In genomic region chr16:21519361-21520133, GRCh38 we compare ENCODE assay signal across 8 cellular contexts.
DNase-seq lines count a peak whose midpoint lies in the region; ATAC-seq, FAIRE-seq and TF ChIP-seq lines count a peak whose summit lies in the region.
"Not testable (repeated sequence)": the region's sequence is repeated elsewhere in the genome, so short reads cannot be mapped to it uniquely, and the experiment has no call there.

No MANE protein-coding gene starts in this region.

- peaks cover 25% of the 10 kb centered on the region for H3K4me1 Mint-ChIP-seq in endothelial cell (ENCODE audit: unreplicated experiment)

- H3K4me1 ChIP-seq in HepG2 (ENCODE audit: insufficient read depth, low read length) = peaks cover 71% of the 10 kb centered on the region
- not testable (repeated sequence) for H3K4me1 ChIP-seq in psoas muscle, uterus

- not testable (repeated sequence) for TF ChIP-seq POLR2A in GM18505 (IDR thresholded peaks at IDR 0.05; ENCODE audit: borderline replicate concordance, extremely low read depth, insufficient read depth, insufficient read length); HepG2 (IDR thresholded peaks at IDR 0.05; ENCODE audit: insufficient read depth in 1 of 2, low read depth in 2 of 2, low read length in 2 of 2); uterus (IDR thresholded peaks at IDR 0.05)

- in situ Hi-C loops in HepG2 (cut with HindIII; ENCODE audit: extremely low pct_ligation_motif_present, low pct_unique_long_range_greater_than_20kb) = loop anchor here (10.0 kb wide), 1 partner anchor 85 kb away; no protein-coding TSS in a partner anchor

- BruUV-seq in HepG2 (replicated peaks; lab: Mats Ljungman, UMichigan) = not testable (repeated sequence)

- TF ChIP-seq EP300 in HepG2 (IDR thresholded peaks at IDR 0.05; ENCODE audit: low read depth in 2 of 2, low read length in 2 of 2) = not testable (repeated sequence)
- TF ChIP-seq EP300 in HepG2 (CRISPR knock-in tag; IDR thresholded peaks at IDR 0.05; ENCODE audit: borderline replicate concordance) = peak; percentile 13

- intact Hi-C loops in HepG2 (cut with micrococcal nuclease; ENCODE audit: unreplicated experiment); psoas muscle (cut with DNase I); uterus (cut with DNase I; ENCODE audit: low total_unique reads): not testable (repeated sequence)

- H3K4me3 ChIP-seq in HepG2 (replicated peaks in 1 of 3; ENCODE audit: insufficient read depth in 1 of 3, low read depth in 2 of 3, low read length in 3 of 3) = peak overlapping the region; percentile 80 to 89 (median 86)
- peak overlapping the region; percentile 72 for H3K4me3 ChIP-seq in psoas muscle
- peak overlapping the region; percentile 52 to 79 for H3K4me3 ChIP-seq in uterus

- 3% methylated on average over 50 of the region's 52 CpGs for WGBS in HepG2 (ENCODE audit: low lambda C conversion rate)
- WGBS in psoas muscle, 3 donors = 0 to 1% (median 1%) methylated on average over 25 to 50 of the region's 52 CpGs

- H3K9me3 Mint-ChIP-seq in endothelial cell (ENCODE audit: unreplicated experiment) = not testable (repeated sequence)

- not testable (repeated sequence) for H3K36me3 Mint-ChIP-seq in endothelial cell (ENCODE audit: low read depth, unreplicated experiment)

- not testable (repeated sequence) for DNase-seq in RCC 7860 (ENCODE audit: low spot score); endothelial cell (ENCODE audit: low spot score); HepG2 (ENCODE audit: low spot score); uterus
- peak; percentile 75 for DNase-seq in activated effector memory CD4-positive, alpha-beta T cell treated with anti-CD3 and anti-CD28 coated beads, Interleukin-2, amount 50 U/mL, for 16 hours
- DNase-seq in psoas muscle = peak; percentile 39 to 67

- H3K36me3 ChIP-seq in HepG2 (replicated peaks in 1 of 2; ENCODE audit: control insufficient read depth in 1 of 2, insufficient read depth in 2 of 2, low read length in 2 of 2); psoas muscle (ENCODE audit: insufficient read depth in 1 of 2, low read depth in 1 of 2); uterus: not testable (repeated sequence)

- FAIRE-seq in RCC 7860 (lab: Jason Lieb, UNC) = peak; percentile 69
- not testable (repeated sequence) for FAIRE-seq in HepG2 (lab: Jason Lieb, UNC)

- H3K79me2 ChIP-seq in HepG2 (ENCODE audit: insufficient read depth, low read length) = peaks cover 46% of the 10 kb centered on the region

- H2AFZ ChIP-seq in HepG2 (ENCODE audit: low read length) = not testable (repeated sequence)

- peak overlapping the region; percentile 72 for H3K27ac Mint-ChIP-seq in endothelial cell (ENCODE audit: unreplicated experiment)

- H3K4me3 Mint-ChIP-seq in endothelial cell (ENCODE audit: unreplicated experiment) = peak overlapping the region; percentile 99

- H4K20me1 ChIP-seq in HepG2 (ENCODE audit: insufficient read depth, low read length) = peaks cover 26% of the 10 kb centered on the region

- H3K4me2 ChIP-seq in HepG2 (ENCODE audit: low read depth, low read length) = peak overlapping the region; percentile 86

- peak; percentile 9 for ATAC-seq in GM18505 (IDR thresholded peaks at IDR 0.05; ENCODE audit: unreplicated experiment)
- peak; percentile 7 for ATAC-seq in HG02973 (IDR thresholded peaks at IDR 0.05; ENCODE audit: unreplicated experiment)
- ATAC-seq in HepG2 = peak; percentile 2
- ATAC-seq in psoas muscle = peak; percentile 0 to 25 (median 18)

- peaks cover 11% of the 10 kb centered on the region for H3K27me3 Mint-ChIP-seq in endothelial cell (ENCODE audit: unreplicated experiment)

- POLR2A ChIA-PET in HepG2 (lab: Yijun Ruan, JAX) = interaction anchor here (1.3 to 3.1 kb wide), 2 partner anchors 10 to 18 kb away, joined by 9 to 28 read pairs; no protein-coding TSS in a partner anchor

- peak overlapping the region; percentile 91 for H3K9ac ChIP-seq in HepG2 (ENCODE audit: insufficient read depth, low read depth, low read length)

- H3K27ac ChIP-seq in HepG2 (ENCODE audit: extremely low read length, insufficient read depth, low read length) (peak overlapping the region; percentile 89), psoas muscle (peak overlapping the region; percentile 94), uterus (peak overlapping the region; percentile 84 to 91)

- TF ChIP-seq CTCF in endothelial cell (IDR thresholded peaks at IDR 0.05; ENCODE audit: unreplicated experiment); psoas muscle (IDR thresholded peaks at IDR 0.05); uterus (IDR thresholded peaks at IDR 0.05): not testable (repeated sequence)
- 0 out of 2 replicates have a peak, but pooled peaks have one; percentile 5 for TF ChIP-seq CTCF in HepG2 (CRISPR knock-in tag; IDR thresholded peaks at IDR 0.05)

- not testable (repeated sequence) for H3K9me3 ChIP-seq in HepG2 (ENCODE audit: low read length); psoas muscle; uterus

- CTCF ChIA-PET in HepG2 (lab: Yijun Ruan, JAX; ENCODE audit: low intra/inter-chr PET ratio, low total read pairs) = not testable (repeated sequence)

- not testable (repeated sequence) for H3K27me3 ChIP-seq in HepG2 (ENCODE audit: control insufficient read depth in 1 of 2, insufficient read depth in 2 of 2, low read length in 2 of 2); psoas muscle (ENCODE audit: insufficient read depth in 3 of 3, low read length in 2 of 3); uterus

- TF ChIP-seq RAD21 in HepG2 (CRISPR knock-in tag; IDR thresholded peaks at IDR 0.05) = not testable (repeated sequence)

TF ChIP-seq in HepG2, 621 proteins besides CTCF, POLR2A, EP300 and RAD21 (continues in another document):
- TF ChIP-seq THAP9 (CRISPR knock-in tag; IDR thresholded peaks at IDR 0.05; ENCODE audit: borderline replicate concordance) (peak; percentile 47; the same call in 1 of the 2 replicates), SIN3A (IDR thresholded peaks at IDR 0.05; ENCODE audit: borderline replicate concordance, low read depth, low read length) (peak; percentile 56; the same call in 1 of the 2 replicates), ZNF205 (CRISPR knock-in tag; IDR thresholded peaks at IDR 0.05) (0 out of 2 replicates have a peak, but pooled peaks have one; percentile 9), ZNF605 (CRISPR knock-in tag; IDR thresholded peaks at IDR 0.05) (peak; percentile 74; the same call in 1 of the 2 replicates), JARID2 (CRISPR knock-in tag; IDR thresholded peaks at IDR 0.05; ENCODE audit: insufficient replicate concordance) (peak; percentile 28), ZNF280B (CRISPR knock-in tag; IDR thresholded peaks at IDR 0.05; ENCODE audit: borderline replicate concordance) (peak; percentile 82; the same call in 1 of the 2 replicates), ZNF768 (CRISPR knock-in tag; IDR thresholded peaks at IDR 0.05) (peak; percentile 37), KLF16 (CRISPR knock-in tag; IDR thresholded peaks at IDR 0.05) (0 out of 4 replicates have a peak, but pooled peaks of 1 of the 2 experiments have one; percentile 69), HBP1 (CRISPR knock-in tag; IDR thresholded peaks at IDR 0.05; ENCODE audit: low read depth) (peak; percentile 67), ZNF317 (CRISPR knock-in tag; IDR thresholded peaks at IDR 0.05) (peak; percentile 54; the same call in 1 of the 2 replicates)
